8 cellular contexts compared by ENCODE assay signal in genomic region chr12:109879332-109880048, GRCh38. TPM values are rescaled to one million over a fixed set of nuclear protein-coding genes. Genes with fewer than 3 reads are reported as not detected.
DNase-seq lines count a peak whose midpoint lies in the region; ATAC-seq and TF ChIP-seq lines count a peak whose summit lies in the region.

No MANE protein-coding gene starts in this region.

- peaks cover 12 to 19% of the 10 kb centered on the region in 2 donors for H3K4me1 ChIP-seq in ascending aorta

- no peaks in the 10 kb centered on the region for H3K9me3 ChIP-seq in ascending aorta

- H3K27ac ChIP-seq in ascending aorta: peak overlapping the region; percentile 59 to 65
- peak overlapping the region; percentile 91 for H3K27ac ChIP-seq in layer of hippocampus (ENCODE audit: low read depth, low read length)
- peak overlapping the region; percentile 96 for H3K27ac ChIP-seq in temporal lobe (ENCODE audit: low read depth, low read length)

- intact Hi-C loops in ascending aorta (cut with DNase I): loop anchor here (1.0 to 2.0 kb wide), 5 partner anchors 27 to 306 kb away; partner anchors contain the start of genes FAM222A, MMAB and MVK

- no peak for TF ChIP-seq CTCF in ascending aorta (IDR thresholded peaks at IDR 0.05)

- H3K27me3 ChIP-seq in ascending aorta (no peaks in the 10 kb centered on the region), layer of hippocampus (ENCODE audit: control insufficient read depth, insufficient read depth, low read length) (no peaks in the 10 kb centered on the region)

- H3K36me3 ChIP-seq in ascending aorta: no peaks in the 10 kb centered on the region

- peak overlapping the region; percentile 75 to 96 for H3K4me3 ChIP-seq in ascending aorta

- ATAC-seq in HG02970 (IDR thresholded peaks at IDR 0.05; ENCODE audit: low FRiP score, unreplicated experiment): no peak
- ATAC-seq in activated CD4-positive, CD25-positive, alpha-beta regulatory T cell treated with anti-CD3 and anti-CD28 coated beads, Interleukin-2, amount 50 U/mL, for 24 hours: no peak

- peak; percentile 4 for DNase-seq in stimulated activated CD4-positive, alpha-beta T cell treated with anti-CD3 and anti-CD28 coated beads, Interleukin-4, amount 100 ng/mL, for 24 hours
- no peak for DNase-seq in stimulated activated CD4-positive, alpha-beta T cell treated with anti-CD3 and anti-CD28 coated beads, Interleukin-12 subunit alpha, Interleukin-12 subunit beta, amount 100 ng/mL, for 4 hours
- DNase-seq in ascending aorta (ENCODE audit: low spot score in 2 of 2): no peak
- DNase-seq in Kasumi-1 (lab: John Stamatoyannopoulos, UW): no peak

RNA-seq across cellular contexts. Expression of gene GLTP, which starts 0.9 kb away (rescaled TPM):
- total RNA-seq in ascending aorta (105 TPM), temporal lobe (9.8 TPM)

RNA-seq across cellular contexts. Expression of gene TCHP, which starts 20.6 kb away (rescaled TPM):
- total RNA-seq in ascending aorta (4.2 TPM), temporal lobe (3.2 TPM)

RNA-seq across cellular contexts. Expression of gene TRPV4, which starts 46.3 kb away (rescaled TPM):
- not detected for total RNA-seq in ascending aorta
- total RNA-seq in temporal lobe: 0.25 TPM
